ENCODE assay signal across 1 cellular context in the genomic region with DNA sequence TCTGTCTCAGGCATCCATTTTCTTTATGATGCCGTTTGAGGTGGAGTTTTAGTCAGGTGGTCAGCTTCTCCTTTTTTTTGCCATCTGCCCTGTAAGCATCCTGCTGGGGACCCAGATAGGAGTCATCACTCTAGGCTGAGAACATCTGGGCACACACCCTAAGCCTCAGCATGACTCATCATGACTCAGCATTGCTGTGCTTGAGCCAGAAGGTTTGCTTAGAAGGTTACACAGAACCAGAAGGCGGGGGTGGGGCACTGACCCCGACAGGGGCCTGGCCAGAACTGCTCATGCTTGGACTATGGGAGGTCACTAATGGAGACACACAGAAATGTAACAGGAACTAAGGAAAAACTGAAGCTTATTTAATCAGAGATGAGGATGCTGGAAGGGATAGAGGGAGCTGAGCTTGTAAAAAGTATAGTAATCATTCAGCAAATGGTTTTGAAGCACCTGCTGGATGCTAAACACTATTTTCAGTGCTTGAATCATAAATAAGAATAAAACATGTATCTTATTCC.
TF ChIP-seq lines count a peak whose summit lies in the region.

No MANE protein-coding gene starts in this region.

TF ChIP-seq in SK-N-SH treated with all-trans-retinoic acid at 6 μM for 48 hours, 23 proteins besides CTCF, POLR2A, EP300 and RAD21 (continued from another document):
- TF ChIP-seq, protein P1, sequence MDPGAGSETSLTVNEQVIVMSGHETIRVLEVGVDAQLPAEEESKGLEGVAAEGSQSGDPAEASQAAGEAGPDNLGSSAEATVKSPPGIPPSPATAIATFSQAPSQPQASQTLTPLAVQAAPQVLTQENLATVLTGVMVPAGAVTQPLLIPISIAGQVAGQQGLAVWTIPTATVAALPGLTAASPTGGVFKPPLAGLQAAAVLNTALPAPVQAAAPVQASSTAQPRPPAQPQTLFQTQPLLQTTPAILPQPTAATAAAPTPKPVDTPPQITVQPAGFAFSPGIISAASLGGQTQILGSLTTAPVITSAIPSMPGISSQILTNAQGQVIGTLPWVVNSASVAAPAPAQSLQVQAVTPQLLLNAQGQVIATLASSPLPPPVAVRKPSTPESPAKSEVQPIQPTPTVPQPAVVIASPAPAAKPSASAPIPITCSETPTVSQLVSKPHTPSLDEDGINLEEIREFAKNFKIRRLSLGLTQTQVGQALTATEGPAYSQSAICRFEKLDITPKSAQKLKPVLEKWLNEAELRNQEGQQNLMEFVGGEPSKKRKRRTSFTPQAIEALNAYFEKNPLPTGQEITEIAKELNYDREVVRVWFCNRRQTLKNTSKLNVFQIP (CRISPR knock-in tag; IDR thresholded peaks at IDR 0.05; ENCODE audit: borderline replicate concordance, low read depth), result no peak
- TF ChIP-seq ZNF565 (CRISPR knock-in tag; conservative IDR thresholded peaks at IDR 0.05; ENCODE audit: low read depth) (no peak), RARB (CRISPR knock-in tag; IDR thresholded peaks at IDR 0.05) (no peak)
- TF ChIP-seq, protein P2, sequence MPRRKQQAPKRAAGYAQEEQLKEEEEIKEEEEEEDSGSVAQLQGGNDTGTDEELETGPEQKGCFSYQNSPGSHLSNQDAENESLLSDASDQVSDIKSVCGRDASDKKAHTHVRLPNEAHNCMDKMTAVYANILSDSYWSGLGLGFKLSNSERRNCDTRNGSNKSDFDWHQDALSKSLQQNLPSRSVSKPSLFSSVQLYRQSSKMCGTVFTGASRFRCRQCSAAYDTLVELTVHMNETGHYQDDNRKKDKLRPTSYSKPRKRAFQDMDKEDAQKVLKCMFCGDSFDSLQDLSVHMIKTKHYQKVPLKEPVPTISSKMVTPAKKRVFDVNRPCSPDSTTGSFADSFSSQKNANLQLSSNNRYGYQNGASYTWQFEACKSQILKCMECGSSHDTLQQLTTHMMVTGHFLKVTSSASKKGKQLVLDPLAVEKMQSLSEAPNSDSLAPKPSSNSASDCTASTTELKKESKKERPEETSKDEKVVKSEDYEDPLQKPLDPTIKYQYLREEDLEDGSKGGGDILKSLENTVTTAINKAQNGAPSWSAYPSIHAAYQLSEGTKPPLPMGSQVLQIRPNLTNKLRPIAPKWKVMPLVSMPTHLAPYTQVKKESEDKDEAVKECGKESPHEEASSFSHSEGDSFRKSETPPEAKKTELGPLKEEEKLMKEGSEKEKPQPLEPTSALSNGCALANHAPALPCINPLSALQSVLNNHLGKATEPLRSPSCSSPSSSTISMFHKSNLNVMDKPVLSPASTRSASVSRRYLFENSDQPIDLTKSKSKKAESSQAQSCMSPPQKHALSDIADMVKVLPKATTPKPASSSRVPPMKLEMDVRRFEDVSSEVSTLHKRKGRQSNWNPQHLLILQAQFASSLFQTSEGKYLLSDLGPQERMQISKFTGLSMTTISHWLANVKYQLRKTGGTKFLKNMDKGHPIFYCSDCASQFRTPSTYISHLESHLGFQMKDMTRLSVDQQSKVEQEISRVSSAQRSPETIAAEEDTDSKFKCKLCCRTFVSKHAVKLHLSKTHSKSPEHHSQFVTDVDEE (CRISPR knock-in tag; IDR thresholded peaks at IDR 0.05), result no peak
